In genomic region chr6:55578537-55579363, GRCh38 we compare ENCODE assay signal across 9 cellular contexts. TPM values are rescaled to one million over a fixed set of nuclear protein-coding genes. Genes with fewer than 3 reads are reported as not detected.
DNase-seq lines count a peak whose midpoint lies in the region; ATAC-seq and TF ChIP-seq lines count a peak whose summit lies in the region.
"Had no signal": no experiment of that assay in that cellular context is flagged by ENCODE, and none has a peak within 500 bp of the region (broad histone marks: within the 10 kb centered on the region; RNA-seq: fewer than 3 reads in every experiment).

Gene HMGCLL1, minus strand, starts transcription at chr6:55579192. Its CDS starts 137 bp downstream, at chr6:55579055.

- no peaks in the 10 kb centered on the region for H3K27me3 Mint-ChIP-seq in activated CD4-positive, alpha-beta memory T cell treated with anti-CD3 and anti-CD28 coated beads, Interleukin-2, amount 10 ng/mL, durations not matched to agents 7 days and 5 days
- H3K27me3 Mint-ChIP-seq: T-helper 17 cell had no signal

- TF ChIP-seq CTCF in fibroblast of mammary gland (conservative IDR thresholded peaks at IDR 0.05; ENCODE audit: control insufficient read depth, insufficient read depth, low read depth, low read length): no peak

- no peak within 1 kb of the TSS for H3K4me3 Mint-ChIP-seq in activated CD4-positive, alpha-beta memory T cell treated with anti-CD3 and anti-CD28 coated beads, Interleukin-2, amount 10 ng/mL, durations not matched to agents 7 days and 5 days
- H3K4me3 Mint-ChIP-seq: T-helper 17 cell had no signal

- ATAC-seq in GM21515 (IDR thresholded peaks at IDR 0.05; ENCODE audit: unreplicated experiment) (no peak), HG02840 (IDR thresholded peaks at IDR 0.05; ENCODE audit: low FRiP score, unreplicated experiment) (no peak)
- ATAC-seq: T-helper 17 cell had no signal

- no peaks in the 10 kb centered on the region for H3K9me3 Mint-ChIP-seq in activated CD4-positive, alpha-beta memory T cell treated with anti-CD3 and anti-CD28 coated beads, Interleukin-2, amount 10 ng/mL, durations not matched to agents 7 days and 5 days

- H3K4me3 ChIP-seq in fibroblast of mammary gland (ENCODE audit: control insufficient read depth, low read depth, low read length): peak within 1 kb of the TSS; percentile 17
- H3K4me3 ChIP-seq in mucosa of stomach (ENCODE audit: low read length): peak within 1 kb of the TSS; percentile 1

- no peaks in the 10 kb centered on the region for H3K36me3 ChIP-seq in mucosa of stomach (ENCODE audit: control insufficient read depth, insufficient read depth, low read length)

- POLR2A ChIA-PET in activated CD4-positive, alpha-beta memory T cell treated with anti-CD3 and anti-CD28 coated beads, Interleukin-2, amount 10 ng/mL, durations not matched to agents 7 days and 5 days (lab: Charles Lee): no interaction called here

- no peaks in the 10 kb centered on the region for H3K36me3 Mint-ChIP-seq in activated CD4-positive, alpha-beta memory T cell treated with anti-CD3 and anti-CD28 coated beads, Interleukin-2, amount 10 ng/mL, durations not matched to agents 7 days and 5 days (ENCODE audit: low read depth)

- H3K4me1 Mint-ChIP-seq in activated CD4-positive, alpha-beta memory T cell treated with anti-CD3 and anti-CD28 coated beads, Interleukin-2, amount 10 ng/mL, durations not matched to agents 7 days and 5 days: no peaks in the 10 kb centered on the region
- H3K4me1 Mint-ChIP-seq: T-helper 17 cell had no signal

- CTCF ChIA-PET in activated CD4-positive, alpha-beta memory T cell treated with anti-CD3 and anti-CD28 coated beads, Interleukin-2, amount 10 ng/mL, durations not matched to agents 7 days and 5 days (lab: Charles Lee): no interaction called here

- no peaks in the 10 kb centered on the region for H3K9me3 ChIP-seq in mucosa of stomach (ENCODE audit: control insufficient read depth, low read length)

- H3K27ac Mint-ChIP-seq in activated CD4-positive, alpha-beta memory T cell treated with anti-CD3 and anti-CD28 coated beads, Interleukin-2, amount 10 ng/mL, durations not matched to agents 7 days and 5 days: no peak within 1 kb of the TSS
- H3K27ac Mint-ChIP-seq: T-helper 17 cell had no signal

- DNase-seq in DMS153 (lab: John Stamatoyannopoulos, UW) (peak; percentile 24), NCI-H69 (lab: John Stamatoyannopoulos, UW) (peak; percentile 90), fibroblast of mammary gland (ENCODE audit: low read depth) (no peak)
- DNase-seq in activated CD4-positive, alpha-beta memory T cell treated with anti-CD3 and anti-CD28 coated beads, Interleukin-2, amount 10 ng/mL, durations not matched to agents 7 days and 5 days: no peak
- no peak for DNase-seq in NK-92 treated with Interleukin-12 subunit alpha and Interleukin-12 subunit beta, amount 100 ng/mL, for 24 hours (lab: John Stamatoyannopoulos, UW)

- H3K27me3 ChIP-seq in mucosa of stomach (ENCODE audit: control insufficient read depth, insufficient read depth, low read length): no peaks in the 10 kb centered on the region

- no peaks in the 10 kb centered on the region for H3K4me1 ChIP-seq in mucosa of stomach (ENCODE audit: control insufficient read depth, insufficient read depth, low read length)

- H3K9ac ChIP-seq in mucosa of stomach (ENCODE audit: low read length): peak within 1 kb of the TSS; percentile 4

RNA-seq across cellular contexts. Expression of gene HMGCLL1, which starts in this region (rescaled TPM):
- not detected for total RNA-seq in activated CD4-positive, alpha-beta memory T cell treated with anti-CD3 and anti-CD28 coated beads, Interleukin-2, amount 10 ng/mL, durations not matched to agents 7 days and 5 days
- total RNA-seq: T-helper 17 cell had no signal

Comparison
In these comparisons a context has a peak if more than half of its experiments do, and no peak if none do; other contexts are left out.
1. DNase-seq: peak in DMS153 (single experiment) and NCI-H69 (single experiment); none in fibroblast of mammary gland (single experiment), activated CD4-positive, alpha-beta memory T cell treated with anti-CD3 and anti-CD28 coated beads, Interleukin-2, amount 10 ng/mL, durations not matched to agents 7 days and 5 days (single experiment) and NK-92 treated with Interleukin-12 subunit alpha and Interleukin-12 subunit beta, amount 100 ng/mL, for 24 hours (single experiment).